Comparison of ENCODE assay signal across 8 cellular contexts in genomic region chr3:69324362-69325025, GRCh38.
DNase-seq lines count a peak whose midpoint lies in the region; ATAC-seq, FAIRE-seq and TF ChIP-seq lines count a peak whose summit lies in the region.

No MANE protein-coding gene starts in this region.

- no peak overlapping the region for H3K4me3 Mint-ChIP-seq in CD4-positive, alpha-beta T cell

- no peaks in the 10 kb centered on the region for H3K27me3 ChIP-seq in CD4-positive, alpha-beta T cell (ENCODE audit: control insufficient read depth, insufficient read depth, low read length)
- no peaks in the 10 kb centered on the region for H3K27me3 ChIP-seq in liver (ENCODE audit: control insufficient read depth in 4 of 4, insufficient read depth in 4 of 4, low read length in 3 of 4)
- H3K27me3 ChIP-seq in GM23248 (replicated peaks; ENCODE audit: insufficient read depth): no peaks in the 10 kb centered on the region

- H3K9ac ChIP-seq in liver (ENCODE audit: low read depth in 1 of 2, low read length in 2 of 2) (no peak overlapping the region), GM23248 (no peak overlapping the region)

- no peaks in the 10 kb centered on the region for H3F3A ChIP-seq in GM23248 (ENCODE audit: insufficient read depth)

- no peaks in the 10 kb centered on the region for H4K20me1 ChIP-seq in GM23248 (ENCODE audit: insufficient read depth)

- no peaks in the 10 kb centered on the region for H3K36me3 Mint-ChIP-seq in CD4-positive, alpha-beta T cell (ENCODE audit: low read depth)

- H3K4me3 ChIP-seq in liver (ENCODE audit: low read depth in 1 of 3, low read length in 3 of 3): no peak overlapping the region
- H3K4me3 ChIP-seq in GM23248: no peak overlapping the region

- no peaks in the 10 kb centered on the region for H3K9me2 ChIP-seq in GM23248 (ENCODE audit: insufficient read depth)

- no peaks in the 10 kb centered on the region for H3K9me3 ChIP-seq in CD4-positive, alpha-beta T cell (ENCODE audit: control insufficient read depth, low read length)
- no peaks in the 10 kb centered on the region for H3K9me3 ChIP-seq in liver (ENCODE audit: control insufficient read depth in 4 of 4, low read length in 3 of 4)
- no peaks in the 10 kb centered on the region for H3K9me3 ChIP-seq in GM23248 (ENCODE audit: low read depth)

- peaks cover 36% of the 10 kb centered on the region for H3K4me1 Mint-ChIP-seq in CD4-positive, alpha-beta T cell (ENCODE audit: low read depth)

- 78% methylated on average over 7 of the region's 7 CpGs for WGBS in liver
- WGBS in GM23248 (ENCODE audit: low coverage in 1 of 2, low lambda C conversion rate in 2 of 2, missing lambda C conversion rate in 2 of 2), 2 experiments: 86 to 93% methylated on average over 7 of the region's 7 CpGs

- DNase-seq in CD4-positive, alpha-beta T cell: no peak
- no peak for DNase-seq in GM19239 (ENCODE audit: insufficient read length, low spot score)
- peak; percentile 60 for DNase-seq in UCSD-AML1 (lab: John Stamatoyannopoulos, UW; ENCODE audit: unreplicated experiment)
- DNase-seq in mucosa of gallbladder (ENCODE audit: low spot score): no peak
- DNase-seq in central memory CD4-positive, alpha-beta T cell: no peak
- DNase-seq in GM23248: no peak

- no peak overlapping the region for H3K27ac ChIP-seq in CD4-positive, alpha-beta T cell (ENCODE audit: low read depth, low read length)
- H3K27ac ChIP-seq in liver (ENCODE audit: low read depth in 1 of 2, low read length in 2 of 2): no peak overlapping the region
- H3K27ac ChIP-seq in GM23248: no peak overlapping the region

- peak; percentile 76 for FAIRE-seq in GM19239 (lab: Jason Lieb, UNC)

- no peak for ATAC-seq in CD4-positive, alpha-beta T cell (ENCODE audit: poor library complexity)
- ATAC-seq in HG03378 (IDR thresholded peaks at IDR 0.05; ENCODE audit: unreplicated experiment): peak; percentile 48

- H3K9me3 Mint-ChIP-seq in CD4-positive, alpha-beta T cell: no peaks in the 10 kb centered on the region

- H3K79me2 ChIP-seq in GM23248 (ENCODE audit: insufficient read depth): no peaks in the 10 kb centered on the region

- intact Hi-C loops in CD4-positive, alpha-beta T cell (cut with DNase I, micrococcal nuclease): no loop called here

- peak; percentile 27 to 61 for TF ChIP-seq RAD21 in liver (IDR thresholded peaks at IDR 0.05)

- POLR2A ChIA-PET in CD4-positive, alpha-beta T cell (lab: Charles Lee): no interaction called here

- H2AFZ ChIP-seq in GM23248: no peak overlapping the region

- in situ Hi-C loops in GM23248 (cut with MboI): loop anchor here (25.0 kb wide), 1 partner anchor 338 kb away; no protein-coding TSS in a partner anchor

- no peaks in the 10 kb centered on the region for H3K27me3 Mint-ChIP-seq in CD4-positive, alpha-beta T cell

- H3K27ac Mint-ChIP-seq in CD4-positive, alpha-beta T cell: peak overlapping the region; percentile 54

- TF ChIP-seq CTCF in CD4-positive, alpha-beta T cell (IDR thresholded peaks at IDR 0.05): no peak
- TF ChIP-seq CTCF in liver (IDR thresholded peaks at IDR 0.05; ENCODE audit: low read depth, low read length, missing input control): no peak

- H3K36me3 ChIP-seq in liver (ENCODE audit: control insufficient read depth in 4 of 4, insufficient read depth in 3 of 4, low read depth in 1 of 4, low read length in 3 of 4) (no peaks in the 10 kb centered on the region), GM23248 (ENCODE audit: low read depth) (no peaks in the 10 kb centered on the region)

- H3K4me2 ChIP-seq in GM23248 (ENCODE audit: unreplicated experiment): no peak overlapping the region

- CTCF ChIA-PET in CD4-positive, alpha-beta T cell (lab: Charles Lee): no interaction called here

- H3K4me1 ChIP-seq in liver (ENCODE audit: control insufficient read depth in 4 of 4, insufficient read depth in 4 of 4, low read length in 3 of 4) (peaks cover 0 to 5% (median 1%) of the 10 kb centered on the region in 4 donors), GM23248 (ENCODE audit: insufficient read depth) (no peaks in the 10 kb centered on the region)

TF ChIP-seq in liver, 16 proteins besides CTCF, POLR2A, EP300 and RAD21:
- no peak for TF ChIP-seq HNF4G (IDR thresholded peaks at IDR 0.05)
